Comparison of ENCODE assay signal across 18 cellular contexts in the genomic region with DNA sequence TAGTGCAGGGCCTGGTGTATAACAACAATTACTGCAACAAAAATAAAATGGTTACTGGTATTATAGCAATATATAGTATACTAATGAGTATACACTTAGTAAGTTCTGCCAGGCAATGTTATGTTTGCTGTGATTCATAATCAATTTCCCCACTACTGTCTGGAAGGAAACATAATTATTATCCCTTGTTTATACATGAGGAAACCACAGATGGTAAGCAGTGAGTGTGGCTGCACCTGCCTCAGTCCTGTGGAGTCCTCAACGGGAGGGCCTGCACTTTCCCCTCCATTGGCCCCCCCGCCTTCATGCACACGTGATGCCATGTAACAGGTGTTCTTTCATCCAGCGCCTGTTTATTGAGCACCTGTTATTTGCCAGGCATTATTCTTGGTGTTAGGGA. TPM values are rescaled to one million over a fixed set of nuclear protein-coding genes. Genes with fewer than 3 reads are reported as not detected.
DNase-seq lines count a peak whose midpoint lies in the region; ATAC-seq and TF ChIP-seq lines count a peak whose summit lies in the region.
"Had no signal": no experiment of that assay in that cellular context is flagged by ENCODE, and none has a peak within 500 bp of the region (broad histone marks: within the 10 kb centered on the region; RNA-seq: fewer than 3 reads in every experiment).

No MANE protein-coding gene starts in this region.

- H3K27me3 ChIP-seq in SJCRH30 (no peaks in the 10 kb centered on the region), colonic mucosa (no peaks in the 10 kb centered on the region)
- H3K27me3 ChIP-seq: esophagus muscularis mucosa had no signal

- H3K4me1 Mint-ChIP-seq in type B pancreatic cell (ENCODE audit: unreplicated experiment) = no peaks in the 10 kb centered on the region
- H3K4me1 Mint-ChIP-seq: neural crest cell had no signal

- DNase-seq in COLO668 (lab: John Stamatoyannopoulos, UW; ENCODE audit: unreplicated experiment) (peak; percentile 90), NCI-H128 (lab: John Stamatoyannopoulos, UW; ENCODE audit: unreplicated experiment) (peak; percentile 27), NCI-H510A (lab: John Stamatoyannopoulos, UW) (peak; percentile 74), SJCRH30 (peak; percentile 68 to 84), type B pancreatic cell (ENCODE audit: extremely low spot score, unreplicated experiment) (no peak), colonic mucosa (no peak)
- DNase-seq in stimulated activated CD4-positive, alpha-beta T cell treated with anti-CD3 and anti-CD28 coated beads, Interleukin-4, amount 100 ng/mL, for 24 hours = no peak
- DNase-seq: activated CD4-positive, alpha-beta T cell treated with anti-CD3 and anti-CD28 coated beads, Interleukin-2, amount 50 U/mL, for 1 hour; activated naive CD4-positive, alpha-beta T cell; caudate nucleus; left cardiac atrium; T-helper 1 cell had no signal

- H3K36me3 Mint-ChIP-seq in type B pancreatic cell = no peaks in the 10 kb centered on the region

- no peak overlapping the region for H3K4me3 Mint-ChIP-seq in type B pancreatic cell
- H3K4me3 Mint-ChIP-seq: neural crest cell had no signal

- H3K9me3 Mint-ChIP-seq in type B pancreatic cell = peaks cover 4% of the 10 kb centered on the region
- H3K9me3 Mint-ChIP-seq: neural crest cell had no signal

- no peaks in the 10 kb centered on the region for H3K9me3 ChIP-seq in SJCRH30 (replicated peaks)
- H3K9me3 ChIP-seq in colonic mucosa = no peaks in the 10 kb centered on the region

- H3K36me3 ChIP-seq in SJCRH30 (no peaks in the 10 kb centered on the region), colonic mucosa (no peaks in the 10 kb centered on the region)
- H3K36me3 ChIP-seq: esophagus muscularis mucosa had no signal

- no peak overlapping the region for H3K27ac Mint-ChIP-seq in type B pancreatic cell

- H3K4me1 ChIP-seq in SJCRH30 (peaks cover 13% of the 10 kb centered on the region), colonic mucosa (no peaks in the 10 kb centered on the region)
- H3K4me1 ChIP-seq: A549, esophagus muscularis mucosa had no signal

- no peak for TF ChIP-seq CTCF in type B pancreatic cell (conservative IDR thresholded peaks at IDR 0.05)
- no peak for TF ChIP-seq CTCF in colonic mucosa (IDR thresholded peaks at IDR 0.05)

- ATAC-seq in HG02759 (IDR thresholded peaks at IDR 0.05; ENCODE audit: unreplicated experiment) = no peak
- ATAC-seq: A549, left cardiac atrium, Right ventricle myocardium inferior had no signal

- intact Hi-C loops in colonic mucosa (cut with DNase I) = no loop called here

- H3K4me3 ChIP-seq in SJCRH30 (no peak overlapping the region), colonic mucosa (no peak overlapping the region)
- H3K4me3 ChIP-seq: A549, esophagus muscularis mucosa had no signal

- no peak overlapping the region for H3K9ac ChIP-seq in colonic mucosa (ENCODE audit: low read depth in 2 of 2, low read length in 2 of 2)

- no peak overlapping the region for H3K27ac ChIP-seq in SJCRH30
- H3K27ac ChIP-seq in colonic mucosa = no peak overlapping the region
- H3K27ac ChIP-seq: A549, esophagus muscularis mucosa had no signal

- peaks cover 3% of the 10 kb centered on the region for H3K27me3 Mint-ChIP-seq in type B pancreatic cell

RNA-seq across cellular contexts. Expression of a gene that starts 59.7 kb away (rescaled TPM):
- not detected in 2 replicates for total RNA-seq in SJCRH30 (2014; rRNA removed; shearing (Covaris generic))
- total RNA-seq in type B pancreatic cell (ENCODE audit: low replicate concordance) = 1,527 and 3,424 TPM in 2 replicates
- 100 to 1,000 TPM; 137 to 326 TPM for total RNA-seq in colonic mucosa
- total RNA-seq: HepG2, left cardiac atrium, Right ventricle myocardium inferior had no signal

Comparison
In these comparisons a context has a peak if more than half of its experiments do, and no peak if none do; other contexts are left out.
1. DNase-seq: peak in COLO668 (single experiment), NCI-H128 (single experiment), NCI-H510A (single experiment) and SJCRH30 (2 of 2); none in stimulated activated CD4-positive, alpha-beta T cell treated with anti-CD3 and anti-CD28 coated beads, Interleukin-4, amount 100 ng/mL, for 24 hours (single experiment), type B pancreatic cell (single experiment) and colonic mucosa (single experiment).
2. RNA of a gene that starts 59.7 kb away (total RNA-seq): 1,527 to 3,424 TPM in type B pancreatic cell and 137 to 326 TPM in colonic mucosa; not detected in SJCRH30; every median in the first group is over 100 times any median in the second.